ENCODE assay signal across 27 cellular contexts in genomic region chr5:177241768-177242167, GRCh38.
"Had no signal": no experiment of that assay in that cellular context is flagged by ENCODE, and none has a peak within 500 bp of the region (broad histone marks: within the 10 kb centered on the region; RNA-seq: fewer than 3 reads in every experiment).

No MANE protein-coding gene starts in this region.

- H3K27ac Mint-ChIP-seq: activated CD8-positive, alpha-beta T cell treated with anti-CD3 and anti-CD28 coated beads, Interleukin-2, amount 10 ng/mL, durations not matched to agents 7 days and 5 days; activated naive CD4-positive, alpha-beta T cell treated with anti-CD3 and anti-CD28 coated beads, Interleukin-2, amount 50 U/mL, for 24 hours; activated naive CD8-positive, alpha-beta T cell treated with anti-CD3 and anti-CD28 coated beads, Interleukin-2, amount 10 ng/mL, durations not matched to agents 7 days and 5 days; activated T-helper 2 cell treated with anti-CD3 and anti-CD28 coated beads, Interferon-gamma antibody, Interleukin-2, Interleukin-4, amounts not matched to agents 10 μg/mL and 5 μg/mL and 100 μg/mL, durations not matched to agents 14 hours and 24 hours and 36 hours had no signal

- ATAC-seq: activated CD8-positive, alpha-beta T cell treated with anti-CD3 and anti-CD28 coated beads, Interleukin-2, amount 10 ng/mL, durations not matched to agents 7 days and 5 days had no signal

- H3K4me1 Mint-ChIP-seq: activated naive CD4-positive, alpha-beta T cell treated with anti-CD3 and anti-CD28 coated beads, Interleukin-2, amount 50 U/mL, for 24 hours had no signal

- H3K9me3 Mint-ChIP-seq: activated naive CD4-positive, alpha-beta T cell treated with anti-CD3 and anti-CD28 coated beads, Interleukin-2, amount 50 U/mL, for 24 hours; activated naive CD8-positive, alpha-beta T cell treated with anti-CD3 and anti-CD28 coated beads, Interleukin-2, amount 10 ng/mL, durations not matched to agents 7 days and 5 days; activated T-helper 2 cell treated with anti-CD3 and anti-CD28 coated beads, Interferon-gamma antibody, Interleukin-2, Interleukin-4, amounts not matched to agents 10 μg/mL and 5 μg/mL and 100 μg/mL, durations not matched to agents 14 hours and 24 hours and 36 hours had no signal

- H3K4me1 ChIP-seq: ascending aorta had no signal

- H3K9me3 ChIP-seq: ascending aorta, MG63 had no signal

- H3K27me3 Mint-ChIP-seq: activated naive CD4-positive, alpha-beta T cell treated with anti-CD3 and anti-CD28 coated beads, Interleukin-2, amount 50 U/mL, for 24 hours; activated naive CD8-positive, alpha-beta T cell treated with anti-CD3 and anti-CD28 coated beads, Interleukin-2, amount 10 ng/mL, durations not matched to agents 7 days and 5 days had no signal

- H2AFZ ChIP-seq: PC-9 had no signal

- H3K4me3 ChIP-seq: ascending aorta, MG63, PC-9 had no signal

- H3K27me3 ChIP-seq: ascending aorta, MG63 had no signal

- DNase-seq: activated CD4-positive, alpha-beta T cell treated with anti-CD3 and anti-CD28 coated beads for 1 hour; activated CD4-positive, alpha-beta T cell treated with anti-CD3 and anti-CD28 coated beads for 48 hours; activated CD4-positive, CD25-positive, alpha-beta regulatory T cell; activated CD8-positive, alpha-beta T cell treated with anti-CD3 and anti-CD28 coated beads, Interleukin-2, amount 10 ng/mL, durations not matched to agents 7 days and 5 days; activated gamma-delta T cell; activated naive CD4-positive, alpha-beta T cell treated with Interleukin-2 at 50 U/mL for 16 hours; activated naive CD8-positive, alpha-beta T cell treated with anti-CD3 and anti-CD28 coated beads, Interleukin-2, amount 10 ng/mL, durations not matched to agents 7 days and 5 days; amygdala; Kasumi-1; KG1; MG63; NCI-H1048; NCI-H1105 treated with DMSO at 0.1 percent for 48 hours; NCI-H1436; NCI-H1694; NCI-H1930; NCI-H2081 treated with DMSO at 0.1 percent for 48 hours; NCI-H345; NCI-H524 treated with DMSO at 0.1 percent for 48 hours; NK-92 treated with Interleukin-12 subunit alpha and Interleukin-12 subunit beta, amount 100 ng/mL, for 24 hours; PC-9; Right ventricle myocardium superior; T1000; WERI-Rb-1 had no signal

- H3K4me2 ChIP-seq: PC-9 had no signal

- H3K4me3 Mint-ChIP-seq: activated CD8-positive, alpha-beta T cell treated with anti-CD3 and anti-CD28 coated beads, Interleukin-2, amount 10 ng/mL, durations not matched to agents 7 days and 5 days; activated naive CD4-positive, alpha-beta T cell treated with anti-CD3 and anti-CD28 coated beads, Interleukin-2, amount 50 U/mL, for 24 hours; activated naive CD8-positive, alpha-beta T cell treated with anti-CD3 and anti-CD28 coated beads, Interleukin-2, amount 10 ng/mL, durations not matched to agents 7 days and 5 days had no signal

- H3K27ac ChIP-seq: ascending aorta, PC-9, WERI-Rb-1 had no signal
